Comparison of ENCODE assay signal across 29 cellular contexts in the genomic region with DNA sequence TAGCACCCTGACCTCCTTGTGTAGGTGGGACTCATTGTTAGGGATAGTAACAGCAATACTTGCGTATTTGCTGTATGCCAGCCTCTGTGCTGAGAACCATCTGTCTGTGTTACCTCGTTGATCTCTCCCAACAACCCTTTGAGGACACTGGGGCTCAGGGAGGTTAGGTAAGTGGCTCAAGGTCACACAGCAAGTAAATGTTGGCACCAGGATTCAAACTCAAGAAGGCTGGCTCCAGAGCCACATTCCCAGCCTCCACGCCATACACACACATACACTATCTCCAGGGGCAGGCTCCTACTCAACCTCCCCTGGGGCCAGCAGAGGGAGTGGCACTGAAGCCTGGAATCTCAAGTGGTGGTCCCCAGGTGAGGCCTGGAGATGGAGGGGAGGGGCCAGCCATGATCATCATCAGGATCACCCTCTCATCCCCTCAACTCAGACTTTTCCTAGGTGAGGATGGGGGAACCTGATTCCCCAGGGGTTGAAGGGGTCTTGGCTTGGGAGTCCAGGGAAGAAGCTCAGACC.
"Had no signal": no experiment of that assay in that cellular context is flagged by ENCODE, and none has a peak within 500 bp of the region (broad histone marks: within the 10 kb centered on the region; RNA-seq: fewer than 3 reads in every experiment).

No MANE protein-coding gene starts in this region.

- H3K27ac ChIP-seq: body of pancreas, epithelial cell of prostate, esophagus squamous epithelium, gastroesophageal sphincter, heart right ventricle had no signal

- FAIRE-seq: colon, endometrium, endothelial cell of umbilical vein had no signal

- H3K9me3 ChIP-seq: body of pancreas, esophagus squamous epithelium, gastroesophageal sphincter had no signal

- DNase-seq: activated CD4-positive, alpha-beta memory T cell treated with anti-CD3 and anti-CD28 coated beads, Interleukin-2, amount 10 ng/mL, durations not matched to agents 7 days and 5 days; activated CD4-positive, alpha-beta T cell treated with anti-CD3 and anti-CD28 coated beads for 1 hour; activated CD4-positive, alpha-beta T cell treated with anti-CD3 and anti-CD28 coated beads for 4 hours; activated CD4-positive, alpha-beta T cell treated with anti-CD3 and anti-CD28 coated beads, Interleukin-2, amount 10 ng/mL, durations not matched to agents 7 days and 5 days; activated CD4-positive, alpha-beta T cell treated with anti-CD3 and anti-CD28 coated beads, Interleukin-2, amount 50 U/mL, for 4 hours; activated effector memory CD4-positive, alpha-beta T cell treated with Interleukin-2 at 50 U/mL for 16 hours; activated gamma-delta T cell treated with Interleukin-2 at 50 U/mL for 16 hours; activated naive CD4-positive, alpha-beta T cell treated with anti-CD3 and anti-CD28 coated beads, Interleukin-2, amount 50 U/mL, for 16 hours; activated naive CD4-positive, alpha-beta T cell treated with Interleukin-2 at 50 U/mL for 16 hours; activated T-cell treated with anti-CD3 and anti-CD28 coated beads, Interleukin-2, amount 50 U/mL, for 4 hours; amniotic stem cell; aorta; body of pancreas; caudate nucleus; cortex of kidney; dermis blood vessel endothelial cell; effector CD4-positive, alpha-beta T cell; effector memory CD8-positive, alpha-beta T cell; esophagus squamous epithelium; foreskin melanocyte; heart right ventricle; T-helper 2 cell had no signal

- H3K36me3 Mint-ChIP-seq: activated naive CD8-positive, alpha-beta T cell had no signal

- H3K27me3 ChIP-seq: body of pancreas had no signal

- ATAC-seq: activated T-cell treated with anti-CD3 and anti-CD28 coated beads, Interleukin-2, amount 50 U/mL, for 4 hours; activated T-helper 17 cell treated with anti-CD3 and anti-CD28 coated beads, Interleukin-2, amount 50 U/mL, for 72 hours; body of pancreas; effector memory CD8-positive, alpha-beta T cell; gastroesophageal sphincter; heart right ventricle had no signal

- H3K27me3 Mint-ChIP-seq: activated CD4-positive, alpha-beta memory T cell treated with anti-CD3 and anti-CD28 coated beads, Interleukin-2, amount 10 ng/mL, durations not matched to agents 7 days and 5 days had no signal

- H3K4me1 Mint-ChIP-seq: activated CD4-positive, alpha-beta memory T cell treated with anti-CD3 and anti-CD28 coated beads, Interleukin-2, amount 10 ng/mL, durations not matched to agents 7 days and 5 days; activated CD4-positive, alpha-beta T cell treated with anti-CD3 and anti-CD28 coated beads, Interleukin-2, amount 10 ng/mL, durations not matched to agents 7 days and 5 days; activated T-helper 17 cell treated with anti-CD3 and anti-CD28 coated beads, Interleukin-2, amount 50 U/mL, for 72 hours had no signal

- H3K9me3 Mint-ChIP-seq: activated CD4-positive, alpha-beta memory T cell treated with anti-CD3 and anti-CD28 coated beads, Interleukin-2, amount 10 ng/mL, durations not matched to agents 7 days and 5 days; activated CD4-positive, alpha-beta T cell treated with anti-CD3 and anti-CD28 coated beads, Interleukin-2, amount 10 ng/mL, durations not matched to agents 7 days and 5 days; activated T-cell treated with anti-CD3 and anti-CD28 coated beads, Interleukin-2, amount 50 U/mL, for 4 hours; activated T-helper 17 cell treated with anti-CD3 and anti-CD28 coated beads, Interleukin-2, amount 50 U/mL, for 72 hours; effector memory CD8-positive, alpha-beta T cell had no signal

- H3K4me3 Mint-ChIP-seq: activated CD4-positive, alpha-beta memory T cell treated with anti-CD3 and anti-CD28 coated beads, Interleukin-2, amount 10 ng/mL, durations not matched to agents 7 days and 5 days; activated CD4-positive, alpha-beta T cell treated with anti-CD3 and anti-CD28 coated beads, Interleukin-2, amount 10 ng/mL, durations not matched to agents 7 days and 5 days; activated naive CD8-positive, alpha-beta T cell; activated T-cell treated with anti-CD3 and anti-CD28 coated beads, Interleukin-2, amount 50 U/mL, for 4 hours; activated T-helper 17 cell treated with anti-CD3 and anti-CD28 coated beads, Interleukin-2, amount 50 U/mL, for 72 hours; effector memory CD8-positive, alpha-beta T cell had no signal

- H3K27ac Mint-ChIP-seq: activated CD4-positive, alpha-beta memory T cell treated with anti-CD3 and anti-CD28 coated beads, Interleukin-2, amount 10 ng/mL, durations not matched to agents 7 days and 5 days; activated CD4-positive, alpha-beta T cell treated with anti-CD3 and anti-CD28 coated beads, Interleukin-2, amount 10 ng/mL, durations not matched to agents 7 days and 5 days; activated naive CD8-positive, alpha-beta T cell; activated T-helper 17 cell treated with anti-CD3 and anti-CD28 coated beads, Interleukin-2, amount 50 U/mL, for 72 hours; effector memory CD8-positive, alpha-beta T cell had no signal

- H3K4me1 ChIP-seq: body of pancreas, esophagus squamous epithelium, gastroesophageal sphincter, heart right ventricle had no signal

- H3K4me3 ChIP-seq: body of pancreas, esophagus squamous epithelium, gastroesophageal sphincter, heart right ventricle had no signal

- H3K36me3 ChIP-seq: esophagus squamous epithelium, gastroesophageal sphincter, heart right ventricle had no signal
